Comparison of ENCODE assay signal across 21 cellular contexts in genomic region chr6:111583986-111584385, GRCh38. TPM values are rescaled to one million over a fixed set of nuclear protein-coding genes. Genes with fewer than 3 reads are reported as not detected.
A peak's percentile ranks its signal among the peaks of the same experiment; 100 is the strongest.
DNase-seq lines count a peak whose midpoint lies in the region; ATAC-seq and TF ChIP-seq lines count a peak whose summit lies in the region.
"Had no signal": no experiment of that assay in that cellular context is flagged by ENCODE, and none has a peak within 500 bp of the region (broad histone marks: within the 10 kb centered on the region; RNA-seq: fewer than 3 reads in every experiment).

No MANE protein-coding gene starts in this region.

- TF ChIP-seq EP300 in gastroesophageal sphincter (IDR thresholded peaks at IDR 0.05): no peak
- TF ChIP-seq EP300 in transverse colon (IDR thresholded peaks at IDR 0.05; ENCODE audit: low read depth): no peak

- H3K27ac ChIP-seq in gastroesophageal sphincter (peak overlapping the region in 3 of 4 donors; percentile 5 to 62 (median 49)), transverse colon (peak overlapping the region; percentile 1 to 67 (median 60)), dorsolateral prefrontal cortex (peak overlapping the region in 2 of 59 donors; percentile 6 to 11)

- no peaks in the 10 kb centered on the region for H3K9me3 ChIP-seq in gastroesophageal sphincter
- H3K9me3 ChIP-seq in transverse colon: no peaks in the 10 kb centered on the region
- no peaks in the 10 kb centered on the region for H3K9me3 ChIP-seq in mucosa of descending colon
- H3K9me3 ChIP-seq: BE2C, right atrium auricular region had no signal

- no peak for ATAC-seq in gastroesophageal sphincter
- no peak for ATAC-seq in mucosa of descending colon
- ATAC-seq in GM21447 (IDR thresholded peaks at IDR 0.05; ENCODE audit: unreplicated experiment): no peak
- ATAC-seq: activated T-cell treated with anti-CD3 and anti-CD28 coated beads, Interleukin-2, amount 50 U/mL, for 72 hours; effector memory CD8-positive, alpha-beta T cell; GM23338; left ventricle myocardium superior; Right ventricle myocardium inferior had no signal

- TF ChIP-seq POLR2A in gastroesophageal sphincter (IDR thresholded peaks at IDR 0.05): no peak
- TF ChIP-seq POLR2A in transverse colon (IDR thresholded peaks at IDR 0.05): no peak

- TF ChIP-seq CTCF in gastroesophageal sphincter (IDR thresholded peaks at IDR 0.05): no peak
- no peak for TF ChIP-seq CTCF in transverse colon (IDR thresholded peaks at IDR 0.05)
- no peak for TF ChIP-seq CTCF in dorsolateral prefrontal cortex (IDR thresholded peaks at IDR 0.05 in 54 of 56, conservative IDR thresholded peaks at IDR 0.05 in 2 of 56; ENCODE audit: low read depth in 1 of 56, partially characterized antibody in 56 of 56)
- TF ChIP-seq CTCF in mucosa of descending colon (IDR thresholded peaks at IDR 0.05): no peak

- H3K27me3 ChIP-seq in gastroesophageal sphincter: no peaks in the 10 kb centered on the region
- no peaks in the 10 kb centered on the region for H3K27me3 ChIP-seq in transverse colon
- no peaks in the 10 kb centered on the region for H3K27me3 ChIP-seq in dorsolateral prefrontal cortex
- H3K27me3 ChIP-seq: BE2C, right atrium auricular region had no signal

- in situ Hi-C loops in transverse colon (cut with MboI; ENCODE audit: low pct_ligation_motif_present in 1 of 4, low pct_unique_long_range_greater_than_20kb in 1 of 4, low sequenced_read_pairs in 3 of 4): loop anchor here in 1 of 4 donors (25.0 kb wide), 1 partner anchor 97 kb away; the partner anchor contains the start of gene REV3L

- H3K4me1 ChIP-seq in gastroesophageal sphincter: peaks cover 3 to 50% (median 6%) of the 10 kb centered on the region in 3 donors
- peaks cover 4 to 36% (median 13%) of the 10 kb centered on the region in 4 donors for H3K4me1 ChIP-seq in transverse colon
- peaks cover 13% of the 10 kb centered on the region for H3K4me1 ChIP-seq in mucosa of descending colon (ENCODE audit: low read depth)

- intact Hi-C loops in transverse colon (cut with DNase I; ENCODE audit: low total_unique reads) (no loop called here), dorsolateral prefrontal cortex (cut with DNase I) (no loop called here), mucosa of descending colon (cut with DNase I, micrococcal nuclease) (no loop called here)

- no peak overlapping the region for H3K4me3 ChIP-seq in gastroesophageal sphincter
- no peak overlapping the region for H3K4me3 ChIP-seq in transverse colon
- no peak overlapping the region for H3K4me3 ChIP-seq in dorsolateral prefrontal cortex
- H3K4me3 ChIP-seq in mucosa of descending colon: no peak overlapping the region
- H3K4me3 ChIP-seq: GM23338, right atrium auricular region had no signal

- WGBS in gastroesophageal sphincter (ENCODE audit: low coverage in 1 of 2), 2 donors: 63% methylated on average over 2 of the region's 2 CpGs
- 61 to 62% methylated on average over 2 of the region's 2 CpGs for WGBS in transverse colon (ENCODE audit: low coverage in 1 of 2), 2 donors

- peak; percentile 38 for DNase-seq in NCI-H2107 treated with DMSO at 0.1 percent for 48 hours (lab: John Stamatoyannopoulos, UW; ENCODE audit: unreplicated experiment)
- DNase-seq in NCI-H2107 (lab: John Stamatoyannopoulos, UW): no peak
- peak; percentile 34 for DNase-seq in NCI-H774 (lab: John Stamatoyannopoulos, UW)
- DNase-seq in transverse colon: no peak
- DNase-seq in dorsolateral prefrontal cortex: no peak
- DNase-seq in mucosa of descending colon: no peak
- DNase-seq: activated CD4-positive, CD25-positive, alpha-beta regulatory T cell treated with anti-CD3 and anti-CD28 coated beads, Interleukin-2, amount 50 U/mL, for 72 hours; activated naive CD4-positive, alpha-beta T cell treated with anti-CD3 and anti-CD28 coated beads, Interleukin-2, amount 10 ng/mL, durations not matched to agents 7 days and 5 days; activated T-cell treated with anti-CD3 and anti-CD28 coated beads, Interleukin-2, amount 50 U/mL, for 72 hours; BE2C; effector memory CD8-positive, alpha-beta T cell; head of caudate nucleus; left ventricle myocardium superior; MM.1S; NCI-H2029; NCI-H524 treated with DMSO at 0.1 percent for 48 hours had no signal

- H3K36me3 ChIP-seq in gastroesophageal sphincter (peaks cover 0 to 13% of the 10 kb centered on the region in 2 donors), transverse colon (peaks cover 0 to 8% (median 0%) of the 10 kb centered on the region in 4 donors), mucosa of descending colon (ENCODE audit: low read depth) (no peaks in the 10 kb centered on the region)
- H3K36me3 ChIP-seq: BE2C had no signal

RNA-seq across cellular contexts. Expression of gene TRAF3IP2, which starts 21.7 kb away (rescaled TPM):
- total RNA-seq in gastroesophageal sphincter (10 to 100 TPM; 18.4 to 33.4 (median 27.5) TPM), transverse colon (10 to 100 TPM; 33.0 to 57.8 (median 54.5) TPM), dorsolateral prefrontal cortex (10 to 100 TPM in 109 of 120 experiments, 1 to 10 TPM in 11; 7.7 to 42.4 (median 16.0) TPM), mucosa of descending colon (10 to 100 TPM; 33.6 to 69.5 (median 67.2) TPM)

Comparison
In these comparisons a context has a peak if more than half of its experiments do, and no peak if none do; other contexts are left out.
1. DNase-seq: peak in NCI-H2107 treated with DMSO at 0.1 percent for 48 hours (single experiment) and NCI-H774 (single experiment); none in NCI-H2107 (single experiment), transverse colon (single experiment), dorsolateral prefrontal cortex (0 of 10) and mucosa of descending colon (0 of 3).